In genomic region chr11:131893103-131893502, GRCh38 we compare ENCODE assay signal across 13 cellular contexts.
DNase-seq lines count a peak whose midpoint lies in the region; ATAC-seq lines count a peak whose summit lies in the region.
"Had no signal": no experiment of that assay in that cellular context is flagged by ENCODE, and none has a peak within 500 bp of the region (broad histone marks: within the 10 kb centered on the region; RNA-seq: fewer than 3 reads in every experiment).

No MANE protein-coding gene starts in this region.

- H3K27me3 Mint-ChIP-seq in activated CD8-positive, alpha-beta T cell treated with anti-CD3 and anti-CD28 coated beads, Interleukin-2, amount 10 ng/mL, durations not matched to agents 7 days and 5 days (ENCODE audit: low read depth): no peaks in the 10 kb centered on the region
- H3K27me3 Mint-ChIP-seq: stimulated activated naive CD8-positive, alpha-beta T cell treated with anti-CD3 and anti-CD28 coated beads, Interleukin-15, Interleukin-2, amounts not matched to agents 100 ng/mL and 50 ng/mL, for 24 hours had no signal

- H3K4me3 Mint-ChIP-seq in activated CD8-positive, alpha-beta T cell treated with anti-CD3 and anti-CD28 coated beads, Interleukin-2, amount 10 ng/mL, durations not matched to agents 7 days and 5 days: no peak overlapping the region
- H3K4me3 Mint-ChIP-seq: stimulated activated naive CD8-positive, alpha-beta T cell treated with anti-CD3 and anti-CD28 coated beads, Interleukin-15, Interleukin-2, amounts not matched to agents 100 ng/mL and 50 ng/mL, for 24 hours had no signal

- H3K4me1 Mint-ChIP-seq in activated CD8-positive, alpha-beta T cell treated with anti-CD3 and anti-CD28 coated beads, Interleukin-2, amount 10 ng/mL, durations not matched to agents 7 days and 5 days (ENCODE audit: low read depth): no peaks in the 10 kb centered on the region

- POLR2A ChIA-PET in activated CD8-positive, alpha-beta T cell treated with anti-CD3 and anti-CD28 coated beads, Interleukin-2, amount 10 ng/mL, durations not matched to agents 7 days and 5 days (lab: Charles Lee): no interaction called here

- H3K27ac Mint-ChIP-seq in activated CD8-positive, alpha-beta T cell treated with anti-CD3 and anti-CD28 coated beads, Interleukin-2, amount 10 ng/mL, durations not matched to agents 7 days and 5 days: no peak overlapping the region
- H3K27ac Mint-ChIP-seq: stimulated activated naive CD8-positive, alpha-beta T cell treated with anti-CD3 and anti-CD28 coated beads, Interleukin-15, Interleukin-2, amounts not matched to agents 100 ng/mL and 50 ng/mL, for 24 hours had no signal

- H3K36me3 Mint-ChIP-seq in activated CD8-positive, alpha-beta T cell treated with anti-CD3 and anti-CD28 coated beads, Interleukin-2, amount 10 ng/mL, durations not matched to agents 7 days and 5 days (ENCODE audit: low read depth): no peaks in the 10 kb centered on the region

- ATAC-seq in GM18499 (IDR thresholded peaks at IDR 0.05; ENCODE audit: insufficient read depth, unreplicated experiment): peak; percentile 87
- ATAC-seq in GM19452 (IDR thresholded peaks at IDR 0.05; ENCODE audit: unreplicated experiment): peak; percentile 92
- peak; percentile 87 for ATAC-seq in HG02798 (IDR thresholded peaks at IDR 0.05; ENCODE audit: poor library complexity, unreplicated experiment)
- ATAC-seq in HG03439 (IDR thresholded peaks at IDR 0.05; ENCODE audit: unreplicated experiment): peak; percentile 95
- no peak for ATAC-seq in activated CD8-positive, alpha-beta T cell treated with anti-CD3 and anti-CD28 coated beads, Interleukin-2, amount 10 ng/mL, durations not matched to agents 7 days and 5 days

- CTCF ChIA-PET in activated CD8-positive, alpha-beta T cell treated with anti-CD3 and anti-CD28 coated beads, Interleukin-2, amount 10 ng/mL, durations not matched to agents 7 days and 5 days (lab: Charles Lee): no interaction called here

- DNase-seq in activated CD8-positive, alpha-beta T cell treated with anti-CD3 and anti-CD28 coated beads, Interleukin-2, amount 10 ng/mL, durations not matched to agents 7 days and 5 days: no peak
- DNase-seq in AG20443 (ENCODE audit: low spot score) (no peak), medulla oblongata (ENCODE audit: extremely low spot score) (no peak), middle frontal gyrus (ENCODE audit: extremely low spot score, low spot score) (no peak)
- DNase-seq: AML-193; hippocampal formation; NCI-H2227 treated with DMSO at 0.1 percent for 48 hours; stimulated activated CD4-positive, alpha-beta T cell treated with anti-CD3 and anti-CD28 coated beads, Interleukin-2, amount 100 ng/mL, for 24 hours had no signal

- no peaks in the 10 kb centered on the region for H3K9me3 Mint-ChIP-seq in activated CD8-positive, alpha-beta T cell treated with anti-CD3 and anti-CD28 coated beads, Interleukin-2, amount 10 ng/mL, durations not matched to agents 7 days and 5 days (ENCODE audit: insufficient read depth)
- H3K9me3 Mint-ChIP-seq: stimulated activated naive CD8-positive, alpha-beta T cell treated with anti-CD3 and anti-CD28 coated beads, Interleukin-15, Interleukin-2, amounts not matched to agents 100 ng/mL and 50 ng/mL, for 24 hours had no signal
